1 cellular context compared by ENCODE assay signal in the genomic region with DNA sequence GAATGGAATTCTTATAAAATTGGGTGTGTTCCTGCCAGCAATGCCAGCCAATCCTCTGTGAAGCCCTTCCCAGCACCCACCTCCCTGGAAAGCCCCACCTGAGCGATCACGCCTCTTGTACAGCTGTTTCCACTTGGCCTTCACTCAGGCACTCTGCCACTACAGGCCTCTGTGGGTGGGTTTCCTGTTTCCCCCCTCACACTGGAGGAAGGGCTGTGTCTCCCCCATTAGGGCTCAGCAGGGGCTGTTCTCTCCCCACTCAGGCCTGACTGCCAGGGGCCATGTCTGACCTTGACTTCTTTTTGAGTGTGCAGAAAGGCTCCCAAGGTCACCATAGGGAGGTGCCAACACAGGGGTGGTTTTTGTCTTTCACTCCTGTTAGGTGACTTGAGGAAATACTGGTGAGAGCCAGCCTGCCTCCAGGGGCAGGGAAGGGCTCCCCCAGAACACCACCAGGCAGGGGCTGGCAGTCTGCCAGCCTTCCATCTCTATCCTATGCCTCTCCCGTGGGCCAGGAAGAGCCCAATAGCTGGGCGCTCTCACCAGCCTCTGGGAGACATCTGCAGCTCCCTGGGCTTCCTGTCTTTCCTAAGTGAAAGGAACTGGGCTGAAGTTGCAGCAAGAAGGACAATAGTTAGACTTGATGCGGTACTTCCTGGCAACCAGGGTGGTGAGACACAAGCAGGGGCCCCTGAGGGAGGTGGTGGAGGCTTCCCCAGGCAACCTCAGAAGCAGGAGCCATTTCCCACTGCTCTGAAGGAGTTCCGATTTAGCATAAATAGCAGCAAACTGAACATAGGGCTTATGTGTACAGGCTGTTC.
TF ChIP-seq lines count a peak whose summit lies in the region.

No MANE protein-coding gene starts in this region.

TF ChIP-seq in WTC11, 78 proteins besides CTCF, POLR2A, EP300 and RAD21 (continued from another document):
- TF ChIP-seq ZNF121 (CRISPR knock-in tag; IDR thresholded peaks at IDR 0.05) (no peak), FOXP1 (CRISPR knock-in tag; IDR thresholded peaks at IDR 0.05; ENCODE audit: borderline replicate concordance) (no peak), ZSCAN18 (CRISPR knock-in tag; IDR thresholded peaks at IDR 0.05) (no peak)
